1 cellular context compared by ENCODE assay signal in genomic region chr16:79190542-79190941, GRCh38.
TF ChIP-seq lines count a peak whose summit lies in the region.

No MANE protein-coding gene starts in this region.

TF ChIP-seq in GM23338, 12 proteins besides CTCF, POLR2A, EP300 and RAD21 (continued from another document):
- TF ChIP-seq ZNF462 (CRISPR knock-in tag; IDR thresholded peaks at IDR 0.05), result no peak
- TF ChIP-seq CREB1 (CRISPR knock-in tag; IDR thresholded peaks at IDR 0.05; ENCODE audit: low read depth), result no peak
- TF ChIP-seq NANOG (IDR thresholded peaks at IDR 0.05; ENCODE audit: borderline replicate concordance), result no peak
- TF ChIP-seq ZNF114 (CRISPR knock-in tag; IDR thresholded peaks at IDR 0.05), result no peak
TF ChIP-seq in GM23338: peak in this region for 0.
